18 cellular contexts compared by ENCODE assay signal in genomic region chr1:178688244-178688643, GRCh38. TPM values are rescaled to one million over a fixed set of nuclear protein-coding genes. Genes with fewer than 3 reads are reported as not detected.
DNase-seq lines count a peak whose midpoint lies in the region; ATAC-seq, FAIRE-seq and TF ChIP-seq lines count a peak whose summit lies in the region.
"Had no signal": no experiment of that assay in that cellular context is flagged by ENCODE, and none has a peak within 500 bp of the region (broad histone marks: within the 10 kb centered on the region; RNA-seq: fewer than 3 reads in every experiment).

No MANE protein-coding gene starts in this region.

- ATAC-seq in Right ventricle myocardium inferior = peak; percentile 95
- ATAC-seq in HG02798 (IDR thresholded peaks at IDR 0.05; ENCODE audit: poor library complexity, unreplicated experiment) = no peak
- ATAC-seq: A549 had no signal

- no peak for TF ChIP-seq CTCF in fibroblast of villous mesenchyme (IDR thresholded peaks at IDR 0.05; ENCODE audit: insufficient read depth, low read depth, low read length)

- no peak for FAIRE-seq in frontal cortex (lab: Jason Lieb, UNC)
- FAIRE-seq: A549, GM18507 had no signal

- H3K4me3 ChIP-seq in fibroblast of villous mesenchyme (ENCODE audit: low read depth, low read length) = no peak overlapping the region
- H3K4me3 ChIP-seq: A549, HAP-1, PC-9 had no signal

- DNase-seq in Right ventricle myocardium inferior (ENCODE audit: missing footprints) (no peak), cardiac septum (ENCODE audit: low spot score) (no peak), SKM-1 (lab: John Stamatoyannopoulos, UW; ENCODE audit: unreplicated experiment) (peak; percentile 30), fibroblast of villous mesenchyme (ENCODE audit: low read depth) (peak; percentile 59), frontal cortex (ENCODE audit: low spot score in 2 of 2) (no peak), NCI-H1436 treated with DMSO at 0.1 percent for 48 hours (lab: John Stamatoyannopoulos, UW) (no peak), iPS-NIHi11 (ENCODE audit: low spot score) (no peak)
- DNase-seq: activated CD4-positive, alpha-beta memory T cell treated with anti-CD3 and anti-CD28 coated beads, Interleukin-2, amount 10 ng/mL, durations not matched to agents 7 days and 5 days; central memory CD4-positive, alpha-beta T cell; erythroblast; head of caudate nucleus; NCI-H774; PC-9; T-helper 2 cell had no signal

- intact Hi-C loops in Right ventricle myocardium inferior (cut with DNase I) (no loop called here), cardiac septum (cut with DNase I) (no loop called here)

RNA-seq across cellular contexts. Expression of gene RALGPS2, which starts 36.8 kb away (rescaled TPM):
- total RNA-seq in Right ventricle myocardium inferior = 14.4 TPM
- total RNA-seq in cardiac septum = 5.1 TPM
- 38.0 and 41.6 TPM in 2 replicates for total RNA-seq in fibroblast of villous mesenchyme
- total RNA-seq in frontal cortex = 64.8 TPM

Comparison
In these comparisons a context has a peak if more than half of its experiments do, and no peak if none do; other contexts are left out.
1. DNase-seq: peak in SKM-1 (single experiment) and fibroblast of villous mesenchyme (single experiment); none in Right ventricle myocardium inferior (single experiment), cardiac septum (single experiment), frontal cortex (0 of 2), NCI-H1436 treated with DMSO at 0.1 percent for 48 hours (single experiment) and iPS-NIHi11 (single experiment).